ENCODE assay signal across 32 cellular contexts in genomic region chr20:62196286-62196685, GRCh38. TPM values are rescaled to one million over a fixed set of nuclear protein-coding genes. Genes with fewer than 3 reads are reported as not detected.
"Had no signal": no experiment of that assay in that cellular context is flagged by ENCODE, and none has a peak within 500 bp of the region (broad histone marks: within the 10 kb centered on the region; RNA-seq: fewer than 3 reads in every experiment).

No MANE protein-coding gene starts in this region.

- H3K4me3 ChIP-seq: adrenal gland, MG63, SJSA1 had no signal

- ATAC-seq: activated CD8-positive, alpha-beta T cell treated with anti-CD3 and anti-CD28 coated beads for 36 hours; activated naive CD4-positive, alpha-beta T cell treated with anti-CD3 and anti-CD28 coated beads, Interleukin-2, amount 50 U/mL, for 72 hours had no signal

- FAIRE-seq: bronchial epithelial cell, TTC549 had no signal

- H3K9me3 Mint-ChIP-seq: activated CD4-positive, alpha-beta T cell treated with anti-CD3 and anti-CD28 coated beads, Interleukin-2, amount 10 ng/mL, durations not matched to agents 24 days and 14 days; activated CD8-positive, alpha-beta T cell treated with anti-CD3 and anti-CD28 coated beads for 36 hours; activated naive CD4-positive, alpha-beta T cell treated with anti-CD3 and anti-CD28 coated beads, Interleukin-2, amount 50 U/mL, for 72 hours; activated T-cell treated with anti-CD3 and anti-CD28 coated beads, Interleukin-2, amount 50 U/mL, for 24 hours; activated T-helper 2 cell treated with anti-CD3 and anti-CD28 coated beads, Interferon-gamma antibody, Interleukin-2, Interleukin-4, amounts not matched to agents 10 μg/mL and 5 μg/mL and 100 μg/mL, durations not matched to agents 14 hours and 24 hours and 36 hours; brain; T-helper 1 cell treated with Interleukin-12 subunit alpha and Interleukin-12 subunit beta and Interleukin-4 antibody, amounts not matched to agents 30 μg/mL and 1 μg/mL, for 36 hours; T-helper 2 cell treated with Interferon-gamma antibody and Interleukin-4, amounts not matched to agents 5 μg/mL and 100 μg/mL, for 36 hours had no signal

- DNase-seq: activated CD4-positive, alpha-beta T cell treated with anti-CD3 and anti-CD28 coated beads, Interleukin-2, amount 10 ng/mL, durations not matched to agents 24 days and 14 days; activated CD4-positive, alpha-beta T cell treated with anti-CD3 and anti-CD28 coated beads, Interleukin-2, amount 50 U/mL, for 4 hours; activated CD8-positive, alpha-beta T cell treated with anti-CD3 and anti-CD28 coated beads for 36 hours; activated gamma-delta T cell; activated naive CD4-positive, alpha-beta T cell treated with Interleukin-2 at 50 U/mL for 16 hours; activated T-cell treated with anti-CD3 and anti-CD28 coated beads, Interleukin-2, amount 50 U/mL, for 24 hours; adrenal gland; caudate nucleus; Karpas-422; KBM-7; MG63; NCI-H1048; NCI-H1105 treated with DMSO at 0.1 percent for 48 hours; NCI-H1436; NCI-H1694 treated with DMSO at 0.1 percent for 48 hours; NCI-H2029; NCI-H345; NCI-H524 treated with DMSO at 0.1 percent for 48 hours; NK-92 treated with Interleukin-12 subunit alpha and Interleukin-12 subunit beta, amount 100 ng/mL, for 24 hours; SHP77 treated with DMSO at 0.1 percent for 48 hours; SK-N-SH had no signal

- H3K4me1 Mint-ChIP-seq: activated CD4-positive, alpha-beta T cell treated with anti-CD3 and anti-CD28 coated beads, Interleukin-2, amount 10 ng/mL, durations not matched to agents 24 days and 14 days; brain had no signal

- H3K4me2 ChIP-seq: SK-N-SH had no signal

- H3K27me3 ChIP-seq: adrenal gland, MG63, SJSA1 had no signal

- H3K9ac ChIP-seq: SK-N-SH had no signal

- H3K27ac ChIP-seq: adrenal gland, SJSA1 had no signal

- H3K27me3 Mint-ChIP-seq: activated CD4-positive, alpha-beta T cell treated with anti-CD3 and anti-CD28 coated beads, Interleukin-2, amount 10 ng/mL, durations not matched to agents 24 days and 14 days; activated CD8-positive, alpha-beta T cell treated with anti-CD3 and anti-CD28 coated beads for 36 hours; activated T-cell treated with anti-CD3 and anti-CD28 coated beads, Interleukin-2, amount 50 U/mL, for 24 hours; brain had no signal

- H3K4me1 ChIP-seq: adrenal gland, SJSA1 had no signal

- H3K27ac Mint-ChIP-seq: activated CD4-positive, alpha-beta T cell treated with anti-CD3 and anti-CD28 coated beads, Interleukin-2, amount 10 ng/mL, durations not matched to agents 24 days and 14 days; activated CD8-positive, alpha-beta T cell treated with anti-CD3 and anti-CD28 coated beads for 36 hours; activated naive CD4-positive, alpha-beta T cell treated with anti-CD3 and anti-CD28 coated beads, Interleukin-2, amount 50 U/mL, for 72 hours; activated T-cell treated with anti-CD3 and anti-CD28 coated beads, Interleukin-2, amount 50 U/mL, for 24 hours; activated T-helper 2 cell treated with anti-CD3 and anti-CD28 coated beads, Interferon-gamma antibody, Interleukin-2, Interleukin-4, amounts not matched to agents 10 μg/mL and 5 μg/mL and 100 μg/mL, durations not matched to agents 14 hours and 24 hours and 36 hours; T-helper 1 cell treated with Interleukin-12 subunit alpha and Interleukin-12 subunit beta and Interleukin-4 antibody, amounts not matched to agents 30 μg/mL and 1 μg/mL, for 36 hours; T-helper 2 cell treated with Interferon-gamma antibody and Interleukin-4, amounts not matched to agents 5 μg/mL and 100 μg/mL, for 36 hours had no signal

- H3K4me3 Mint-ChIP-seq: activated CD4-positive, alpha-beta T cell treated with anti-CD3 and anti-CD28 coated beads, Interleukin-2, amount 10 ng/mL, durations not matched to agents 24 days and 14 days; activated CD8-positive, alpha-beta T cell treated with anti-CD3 and anti-CD28 coated beads for 36 hours; activated T-cell treated with anti-CD3 and anti-CD28 coated beads, Interleukin-2, amount 50 U/mL, for 24 hours; brain; T-helper 1 cell treated with Interleukin-12 subunit alpha and Interleukin-12 subunit beta and Interleukin-4 antibody, amounts not matched to agents 30 μg/mL and 1 μg/mL, for 36 hours; T-helper 2 cell treated with Interferon-gamma antibody and Interleukin-4, amounts not matched to agents 5 μg/mL and 100 μg/mL, for 36 hours had no signal

- H3K9me3 ChIP-seq: adrenal gland, MG63, SJSA1, SK-N-SH had no signal

RNA-seq across cellular contexts. Expression of gene HRH3, which starts 23.8 kb away (rescaled TPM):
- total RNA-seq: activated CD4-positive, alpha-beta T cell treated with anti-CD3 and anti-CD28 coated beads, Interleukin-2, amount 10 ng/mL, durations not matched to agents 24 days and 14 days; activated CD8-positive, alpha-beta memory T cell treated with anti-CD3 and anti-CD28 coated beads for 36 hours; activated CD8-positive, alpha-beta T cell treated with anti-CD3 and anti-CD28 coated beads for 36 hours; activated naive CD4-positive, alpha-beta T cell treated with anti-CD3 and anti-CD28 coated beads, Interleukin-2, amount 50 U/mL, for 72 hours; activated T-helper 2 cell treated with anti-CD3 and anti-CD28 coated beads, Interferon-gamma antibody, Interleukin-2, Interleukin-4, amounts not matched to agents 10 μg/mL and 5 μg/mL and 100 μg/mL, durations not matched to agents 14 hours and 24 hours and 36 hours; bronchial epithelial cell; NCI-H460; OCI-LY7; SJSA1 had no signal
